9 cellular contexts compared by ENCODE assay signal in the genomic region with DNA sequence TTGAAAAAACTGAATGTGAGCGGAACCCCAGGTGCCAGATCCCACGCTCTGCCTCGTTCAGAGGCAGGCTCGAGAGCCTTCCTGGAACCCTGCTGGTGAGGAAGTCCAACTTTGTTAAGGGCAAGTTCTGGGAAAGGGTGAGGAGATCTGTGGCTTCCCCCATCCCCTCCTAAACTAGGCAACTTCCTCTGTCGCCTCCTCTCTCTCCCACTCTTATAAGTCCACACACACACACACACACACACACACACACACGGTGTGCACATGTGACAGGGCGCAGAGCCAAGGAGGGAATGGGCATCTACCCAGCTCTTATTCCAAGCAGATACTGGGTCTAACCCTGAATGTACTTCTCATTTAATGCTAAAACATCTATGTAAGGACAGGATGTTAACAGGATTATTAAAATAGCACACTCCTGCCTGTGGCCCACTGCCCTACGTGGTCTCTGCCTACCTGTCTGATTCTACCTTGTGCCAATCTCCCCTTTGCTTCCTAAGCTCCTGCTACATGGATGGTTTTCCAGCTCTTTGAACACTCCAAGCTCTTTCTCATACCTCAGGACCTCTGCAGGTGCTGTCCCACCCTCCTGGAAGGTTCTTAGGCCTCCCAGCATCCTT.
A peak's percentile ranks its signal among the peaks of the same experiment; 100 is the strongest.
DNase-seq lines count a peak whose midpoint lies in the region; ATAC-seq lines count a peak whose summit lies in the region.
"Had no signal": no experiment of that assay in that cellular context is flagged by ENCODE, and none has a peak within 500 bp of the region (broad histone marks: within the 10 kb centered on the region; RNA-seq: fewer than 3 reads in every experiment).

No MANE protein-coding gene starts in this region.

- intact Hi-C loops in naive thymus-derived CD4-positive, alpha-beta T cell (cut with micrococcal nuclease) = loop anchor here in 1 of 2 donors (2.0 kb wide), 1 partner anchor 14 kb away; no protein-coding TSS in a partner anchor

- H3K27ac ChIP-seq in CD4-positive, CD25-positive, alpha-beta regulatory T cell (ENCODE audit: insufficient read depth, low read length, poor library complexity, severe bottlenecking) = no peak overlapping the region
- H3K27ac ChIP-seq in naive thymus-derived CD4-positive, alpha-beta T cell (ENCODE audit: low read depth, low read length) = peak overlapping the region; percentile 51

- H3K4me3 Mint-ChIP-seq in CD4-positive, CD25-positive, alpha-beta regulatory T cell = peak overlapping the region in 2 of 4 donors; percentile 14 to 60
- no peak overlapping the region for H3K4me3 Mint-ChIP-seq in central memory CD8-positive, alpha-beta T cell
- peak overlapping the region in 8 of 10 donors; percentile 1 to 74 (median 46) for H3K4me3 Mint-ChIP-seq in naive thymus-derived CD4-positive, alpha-beta T cell

- H3K9me3 Mint-ChIP-seq in CD4-positive, CD25-positive, alpha-beta regulatory T cell = no peaks in the 10 kb centered on the region
- no peaks in the 10 kb centered on the region for H3K9me3 Mint-ChIP-seq in central memory CD8-positive, alpha-beta T cell
- H3K9me3 Mint-ChIP-seq in naive thymus-derived CD4-positive, alpha-beta T cell = peaks cover 0 to 2% (median 0%) of the 10 kb centered on the region in 11 donors

- DNase-seq in CD4-positive, CD25-positive, alpha-beta regulatory T cell = peak in 1 of 3 donors; percentile 29
- DNase-seq in KBM-7 (peak; percentile 94), NCI-H526 (lab: John Stamatoyannopoulos, UW) (no peak), NCI-H82 treated with DMSO at 0.1 percent for 48 hours (lab: John Stamatoyannopoulos, UW; ENCODE audit: unreplicated experiment) (no peak), COLO829 (ENCODE audit: low spot score) (no peak), amniotic stem cell (lab: John Stamatoyannopoulos, UW) (no peak)
- DNase-seq in central memory CD8-positive, alpha-beta T cell (ENCODE audit: low spot score in 2 of 2) = no peak
- DNase-seq in naive thymus-derived CD4-positive, alpha-beta T cell = no peak
- DNase-seq: IMR-90 had no signal

- H3K4me3 ChIP-seq in CD4-positive, CD25-positive, alpha-beta regulatory T cell (ENCODE audit: low read depth, low read length) = no peak overlapping the region
- H3K4me3 ChIP-seq in naive thymus-derived CD4-positive, alpha-beta T cell (ENCODE audit: low read length) = no peak overlapping the region

- peaks cover 86% of the 10 kb centered on the region for H3K36me3 ChIP-seq in CD4-positive, CD25-positive, alpha-beta regulatory T cell (ENCODE audit: control insufficient read depth, insufficient read depth, low read length)
- peaks cover 37 to 83% (median 52%) of the 10 kb centered on the region in 3 experiments for H3K36me3 ChIP-seq in naive thymus-derived CD4-positive, alpha-beta T cell (ENCODE audit: control insufficient read depth in 2 of 3, insufficient read depth in 3 of 3, low read length in 3 of 3)

- in situ Hi-C loops in KBM-7 (cut with MboI; ENCODE audit: low pct_unique_long_range_greater_than_20kb, low sequenced_read_pairs) = no loop called here

- H3K4me1 ChIP-seq in CD4-positive, CD25-positive, alpha-beta regulatory T cell (ENCODE audit: control insufficient read depth, insufficient read depth, low read length, poor library complexity, severe bottlenecking) = no peaks in the 10 kb centered on the region
- peaks cover 0 to 7% of the 10 kb centered on the region in 2 donors for H3K4me1 ChIP-seq in naive thymus-derived CD4-positive, alpha-beta T cell (ENCODE audit: control insufficient read depth in 2 of 2, insufficient read depth in 2 of 2, low read length in 2 of 2)

- H3K9me3 ChIP-seq in CD4-positive, CD25-positive, alpha-beta regulatory T cell (ENCODE audit: control insufficient read depth in 2 of 2, low read length in 2 of 2) = no peaks in the 10 kb centered on the region
- H3K9me3 ChIP-seq in naive thymus-derived CD4-positive, alpha-beta T cell (ENCODE audit: control insufficient read depth in 2 of 3, low read length in 3 of 3) = no peaks in the 10 kb centered on the region

- H3K4me1 Mint-ChIP-seq in CD4-positive, CD25-positive, alpha-beta regulatory T cell = peaks cover 0 to 23% (median 15%) of the 10 kb centered on the region in 4 donors
- peaks cover 28% of the 10 kb centered on the region for H3K4me1 Mint-ChIP-seq in central memory CD8-positive, alpha-beta T cell
- H3K4me1 Mint-ChIP-seq in naive thymus-derived CD4-positive, alpha-beta T cell = peaks cover 13 to 42% (median 21%) of the 10 kb centered on the region in 7 donors

- CTCF ChIA-PET in naive thymus-derived CD4-positive, alpha-beta T cell (lab: Charles Lee) = interaction anchor here (1.3 to 2.6 kb wide), 2 partner anchors 13 to 22 kb away, joined by 3 to 8 read pairs; no protein-coding TSS in a partner anchor

- H3K27me3 Mint-ChIP-seq in CD4-positive, CD25-positive, alpha-beta regulatory T cell = no peaks in the 10 kb centered on the region
- no peaks in the 10 kb centered on the region for H3K27me3 Mint-ChIP-seq in central memory CD8-positive, alpha-beta T cell
- H3K27me3 Mint-ChIP-seq in naive thymus-derived CD4-positive, alpha-beta T cell = no peaks in the 10 kb centered on the region

- ATAC-seq in CD4-positive, CD25-positive, alpha-beta regulatory T cell (ENCODE audit: low read depth in 2 of 2) = no peak
- no peak for ATAC-seq in central memory CD8-positive, alpha-beta T cell (replicated peaks; ENCODE audit: extremely low read depth, poor library complexity, severe bottlenecking)
- ATAC-seq in naive thymus-derived CD4-positive, alpha-beta T cell = peak; percentile 43

- POLR2A ChIA-PET in naive thymus-derived CD4-positive, alpha-beta T cell (lab: Charles Lee) = interaction anchor here (1.1 to 1.6 kb wide), 2 partner anchors 11 to 14 kb away, joined by 7 to 11 read pairs; no protein-coding TSS in a partner anchor

- H3K27ac Mint-ChIP-seq in CD4-positive, CD25-positive, alpha-beta regulatory T cell = peak overlapping the region; percentile 54 to 90 (median 77)
- H3K27ac Mint-ChIP-seq in central memory CD8-positive, alpha-beta T cell (ENCODE audit: low read depth) = peak overlapping the region; percentile 82
- peak overlapping the region; percentile 65 to 94 (median 83) for H3K27ac Mint-ChIP-seq in naive thymus-derived CD4-positive, alpha-beta T cell

- peaks cover 62% of the 10 kb centered on the region for H3K36me3 Mint-ChIP-seq in CD4-positive, CD25-positive, alpha-beta regulatory T cell
- peaks cover 77% of the 10 kb centered on the region for H3K36me3 Mint-ChIP-seq in central memory CD8-positive, alpha-beta T cell (ENCODE audit: insufficient read depth)
- peaks cover 18 to 71% (median 45%) of the 10 kb centered on the region in 5 donors for H3K36me3 Mint-ChIP-seq in naive thymus-derived CD4-positive, alpha-beta T cell

- no peaks in the 10 kb centered on the region for H3K27me3 ChIP-seq in CD4-positive, CD25-positive, alpha-beta regulatory T cell (ENCODE audit: control insufficient read depth, insufficient read depth, low read length)
- no peaks in the 10 kb centered on the region for H3K27me3 ChIP-seq in naive thymus-derived CD4-positive, alpha-beta T cell (ENCODE audit: control insufficient read depth in 2 of 2, insufficient read depth in 2 of 2, low read length in 2 of 2)
